ENCODE assay signal across 33 cellular contexts in the genomic region with DNA sequence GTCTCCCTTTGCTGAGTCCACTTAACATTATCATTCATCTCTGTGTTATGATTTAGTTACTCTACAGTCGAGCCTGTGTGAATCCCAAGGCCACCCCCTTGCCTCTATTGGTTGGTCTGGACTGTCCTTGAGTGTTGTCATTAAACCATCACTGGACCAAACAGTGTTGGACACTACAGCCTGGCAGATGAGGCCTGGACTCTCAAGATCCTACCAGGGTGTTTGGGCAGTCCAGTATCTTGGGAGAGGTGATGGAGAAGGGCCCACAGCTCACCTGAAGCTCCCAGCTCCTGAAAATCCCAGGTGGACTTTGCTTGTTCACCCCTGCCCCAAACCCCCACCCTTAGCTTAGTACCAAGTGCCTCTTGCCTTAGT. TPM values are rescaled to one million over a fixed set of nuclear protein-coding genes. Genes with fewer than 3 reads are reported as not detected.
A peak's percentile ranks its signal among the peaks of the same experiment; 100 is the strongest.
DNase-seq lines count a peak whose midpoint lies in the region; ATAC-seq, FAIRE-seq and TF ChIP-seq lines count a peak whose summit lies in the region.
"Had no signal": no experiment of that assay in that cellular context is flagged by ENCODE, and none has a peak within 500 bp of the region (broad histone marks: within the 10 kb centered on the region; RNA-seq: fewer than 3 reads in every experiment).

No MANE protein-coding gene starts in this region.

- H3K4me2 ChIP-seq in K562 (ENCODE audit: insufficient read depth, low read length), result no peak overlapping the region
- H3K4me2 ChIP-seq: KMS-11 had no signal

- TF ChIP-seq RAD21 in K562 (CRISPR knock-in tag; conservative IDR thresholded peaks at IDR 0.05 in 1 of 2, IDR thresholded peaks at IDR 0.05 in 1 of 2), result no peak

- peak overlapping the region; percentile 77 for H3K4me3 Mint-ChIP-seq in neural crest cell
- H3K4me3 Mint-ChIP-seq: activated CD4-positive, alpha-beta T cell treated with anti-CD3 and anti-CD28 coated beads, Interleukin-2, amount 10 ng/mL, durations not matched to agents 7 days and 5 days; activated T-cell treated with anti-CD3 and anti-CD28 coated beads, Interleukin-2, amount 50 U/mL, for 72 hours; CD8-positive, alpha-beta T cell had no signal

- H3K4me3 ChIP-seq in K562 (no peak overlapping the region), left lung (no peak overlapping the region)
- H3K4me3 ChIP-seq: lower lobe of right lung, mucosa of descending colon, thyroid gland, vagina had no signal

- peaks cover 5% of the 10 kb centered on the region for H3K9me1 ChIP-seq in K562 (ENCODE audit: control insufficient read depth, insufficient read depth, low read length)

- WGBS in K562 (ENCODE audit: insufficient coverage, low coverage, missing lambda C conversion rate), result 15% methylated on average over 1 of the region's 1 CpG

- H3K27ac Mint-ChIP-seq in neural crest cell (ENCODE audit: unreplicated experiment), result no peak overlapping the region
- H3K27ac Mint-ChIP-seq: activated CD4-positive, alpha-beta T cell treated with anti-CD3 and anti-CD28 coated beads, Interleukin-2, amount 10 ng/mL, durations not matched to agents 7 days and 5 days; activated T-cell treated with anti-CD3 and anti-CD28 coated beads, Interleukin-2, amount 50 U/mL, for 72 hours; CD8-positive, alpha-beta T cell had no signal

- CTCF ChIA-PET in K562 (lab: Yijun Ruan, JAX; ENCODE audit: low intra/inter-chr PET ratio), result no interaction called here

- TF ChIP-seq EP300 in K562 (IDR thresholded peaks at IDR 0.05; ENCODE audit: low read length), result no peak

- no peaks in the 10 kb centered on the region for H3K27me3 ChIP-seq in K562 (ENCODE audit: control insufficient read depth in 2 of 2, insufficient read depth in 2 of 2, low read length in 2 of 2)
- no peaks in the 10 kb centered on the region for H3K27me3 ChIP-seq in left lung
- H3K27me3 ChIP-seq: thyroid gland, vagina had no signal

- peak; percentile 61 for DNase-seq in activated effector memory CD4-positive, alpha-beta T cell treated with anti-CD3 and anti-CD28 coated beads, Interleukin-2, amount 50 U/mL, for 16 hours
- no peak for DNase-seq in activated effector memory CD4-positive, alpha-beta T cell treated with Interleukin-2 at 50 U/mL for 16 hours
- DNase-seq in GM12891 (ENCODE audit: insufficient read length, low spot score) (no peak), K562 (ENCODE audit: extremely low read depth in 1 of 4, low spot score in 3 of 4) (no peak), neural crest cell (ENCODE audit: low read depth, low spot score) (no peak), left lung (no peak), AG08395 (ENCODE audit: low spot score) (no peak), omental fat pad (ENCODE audit: low spot score) (no peak)
- DNase-seq: activated CD4-positive, alpha-beta T cell treated with anti-CD3 and anti-CD28 coated beads, Interleukin-2, amount 10 ng/mL, durations not matched to agents 7 days and 5 days; activated naive CD4-positive, alpha-beta T cell treated with anti-CD3 and anti-CD28 coated beads, Interleukin-2, amount 50 U/mL, for 16 hours; activated T-cell treated with anti-CD3 and anti-CD28 coated beads, Interleukin-2, amount 50 U/mL, for 72 hours; anterior cingulate cortex; CD8-positive, alpha-beta T cell; DMS 273 treated with DMSO at 0.1 percent for 48 hours; effector CD4-positive, alpha-beta T cell; EL; H7; hippocampal formation; lower lobe of right lung; mucosa of descending colon; NCI-H1436 treated with DMSO at 0.1 percent for 48 hours; NCI-H226; NCI-H748 treated with DMSO at 0.1 percent for 48 hours; right cardiac atrium; SHP77 treated with DMSO at 0.1 percent for 48 hours; stimulated activated CD4-positive, alpha-beta T cell treated with anti-CD3 and anti-CD28 coated beads, Interleukin-1b, Interleukin-23, amount 100 ng/mL, for 48 hours; thyroid gland; WERI-Rb-1 had no signal

- peak; percentile 37; the same call in 1 of the 2 replicates for TF ChIP-seq POLR2A in GM12891 (IDR thresholded peaks at IDR 0.05; ENCODE audit: low read depth, low read length)
- TF ChIP-seq POLR2A in K562 (conservative IDR thresholded peaks at IDR 0.05), result peak; percentile 2; the same call in 1 of the 2 replicates

- H3K9ac ChIP-seq in K562 (ENCODE audit: insufficient read depth in 1 of 2, low read depth in 2 of 2, low read length in 2 of 2), result no peak overlapping the region
- H3K9ac ChIP-seq: KMS-11 had no signal

- no TSS peak for BruUV-seq in K562 (replicated peaks; lab: Mats Ljungman, UMichigan)

- ATAC-seq in K562 (peak; percentile 3), left lung (no peak), omental fat pad (ENCODE audit: low FRiP score) (no peak)
- ATAC-seq: activated T-cell treated with anti-CD3 and anti-CD28 coated beads, Interleukin-2, amount 50 U/mL, for 72 hours; CD8-positive, alpha-beta T cell; lower lobe of right lung; mucosa of descending colon; Panc1; right cardiac atrium had no signal

- in situ Hi-C loops in K562 (cut with MboI), result no loop called here

- H3K9me3 Mint-ChIP-seq in neural crest cell, result no peaks in the 10 kb centered on the region
- H3K9me3 Mint-ChIP-seq: activated CD4-positive, alpha-beta T cell treated with anti-CD3 and anti-CD28 coated beads, Interleukin-2, amount 10 ng/mL, durations not matched to agents 7 days and 5 days; activated T-cell treated with anti-CD3 and anti-CD28 coated beads, Interleukin-2, amount 50 U/mL, for 72 hours; CD8-positive, alpha-beta T cell had no signal

- H3K36me3 Mint-ChIP-seq in neural crest cell (ENCODE audit: low read depth), result peaks cover 47% of the 10 kb centered on the region

- peaks cover 29% of the 10 kb centered on the region for H4K20me1 ChIP-seq in K562 (replicated peaks; ENCODE audit: control insufficient read depth, insufficient read depth, low read length)

- H3K4me1 ChIP-seq in K562 (replicated peaks in 1 of 2; ENCODE audit: control insufficient read depth in 2 of 2, insufficient read depth in 2 of 2, low read length in 2 of 2) (peaks cover 23 to 54% of the 10 kb centered on the region in 2 experiments), left lung (peaks cover 23 to 44% of the 10 kb centered on the region in 2 donors)

- TF ChIP-seq CTCF in K562 (IDR thresholded peaks at IDR 0.05 in 2 of 3, conservative IDR thresholded peaks at IDR 0.05 in 1 of 3; ENCODE audit: insufficient read depth in 2 of 3, low read depth in 1 of 3, low read length in 3 of 3), result no peak
- TF ChIP-seq CTCF in neural crest cell (conservative IDR thresholded peaks at IDR 0.05), result no peak
- TF ChIP-seq CTCF in left lung (IDR thresholded peaks at IDR 0.05), result no peak
- TF ChIP-seq CTCF in omental fat pad (IDR thresholded peaks at IDR 0.05), result no peak

- H2AFZ ChIP-seq in K562 (ENCODE audit: low read depth, low read length), result no peak overlapping the region

- H3K27ac ChIP-seq in K562 (ENCODE audit: extremely low read depth, low read depth, low read length) (no peak overlapping the region), left lung (no peak overlapping the region)
- H3K27ac ChIP-seq: epithelial cell of prostate, KMS-11, lower lobe of right lung, thyroid gland, vagina, WERI-Rb-1 had no signal

- H3K36me3 ChIP-seq in K562 (ENCODE audit: control insufficient read depth, insufficient read depth, low read length), result peaks cover 86% of the 10 kb centered on the region
- H3K36me3 ChIP-seq in left lung, result peaks cover 0 to 83% of the 10 kb centered on the region in 2 donors

- H3K27me3 Mint-ChIP-seq in neural crest cell (ENCODE audit: low read depth), result peaks cover 33% of the 10 kb centered on the region
- H3K27me3 Mint-ChIP-seq: activated CD4-positive, alpha-beta T cell treated with anti-CD3 and anti-CD28 coated beads, Interleukin-2, amount 10 ng/mL, durations not matched to agents 7 days and 5 days had no signal

- peaks cover 53% of the 10 kb centered on the region for H3K4me1 Mint-ChIP-seq in neural crest cell

- no peaks in the 10 kb centered on the region for H3K9me3 ChIP-seq in K562 (replicated peaks; ENCODE audit: control insufficient read depth, insufficient read depth, low read depth, low read length)
- H3K9me3 ChIP-seq in left lung, result no peaks in the 10 kb centered on the region
- H3K9me3 ChIP-seq: lower lobe of right lung, mucosa of descending colon, thyroid gland, vagina had no signal

- POLR2A ChIA-PET in K562 (lab: Yijun Ruan, JAX), result no interaction called here

- FAIRE-seq in GM12891 (lab: Jason Lieb, UNC) (no peak), K562 (lab: Jason Lieb, UNC) (no peak)
- FAIRE-seq: colon had no signal

- intact Hi-C loops in K562 (cut with micrococcal nuclease), result no loop called here
- intact Hi-C loops in left lung (cut with DNase I), result no loop called here

- peaks cover 50% of the 10 kb centered on the region for H3K79me2 ChIP-seq in K562 (ENCODE audit: control insufficient read depth, insufficient read depth, low read length)

RNA-seq across cellular contexts. Expression of gene CHMP2A, which starts 3.8 kb away (rescaled TPM):
- 146 TPM for polyA plus RNA-seq in GM12891 (2012; ENCODE audit: low read depth, missing spikeins)
- 34.9 and 55.0 TPM in 2 replicates for total RNA-seq in K562 (2011; cell fraction: chromatin; rRNA removed; ENCODE audit: low replicate concordance)
- total RNA-seq in K562 (2011; cell fraction: nucleolus; rRNA removed), result 42.5 and 47.5 TPM in 2 replicates
- total RNA-seq in K562 (2011; cell fraction: nucleoplasm; rRNA removed), result 36.2 and 43.3 TPM in 2 replicates
- total RNA-seq in K562 (2014; rRNA removed) (127 and 142 TPM in 2 replicates), K562 (2014; rRNA removed; fragmentation: Illumina TruSeq; extraction: Trizol) (49.3 and 58.4 TPM in 2 replicates), K562 (2015; rRNA removed; fragmentation: Illumina TruSeq; extraction: Trizol) (86.9 and 87.2 TPM in 2 replicates), K562 (2021) (88.4 and 89.8 TPM in 2 replicates), neural crest cell (61.6 and 64.6 TPM in 2 replicates), left lung (100 to 1,000 TPM; 107 to 120 TPM), omental fat pad (100 to 1,000 TPM in 2 of 4 donors, 10 to 100 TPM in 2; 87.0 to 115 (median 99.6) TPM)
- polyA plus RNA-seq in K562 (2011; rRNA removed) (81.7 and 86.7 TPM in 2 replicates), K562 (2014; fragmentation: Illumina TruSeq; extraction: Trizol) (110 and 112 TPM in 2 replicates), K562 (2014; fragmentation: Nextera tagmentation; extraction: Ambion mirVana) (10 to 100 TPM; 57.6 to 71.1 TPM), K562 (2014; rRNA removed) (154 and 159 TPM in 2 replicates)
- 111 and 116 TPM in 2 replicates for polyA plus RNA-seq in K562 (2011; cell fraction: cytosol; rRNA removed)
- 72.3 and 77.4 TPM in 2 replicates for polyA plus RNA-seq in K562 (2011; cell fraction: nucleus; rRNA removed)
- polyA plus RNA-seq in K562 (2012), result 122 and 150 TPM in 2 replicates
- 162 and 173 TPM in 2 replicates for polyA minus RNA-seq in K562 (2011; rRNA and poly(A)+ RNA removed)
- 59.5 and 70.2 TPM in 2 replicates for polyA minus RNA-seq in K562 (2011; cell fraction: cytosol; rRNA and poly(A)+ RNA removed)
- 15.3 and 24.0 TPM in 2 replicates for polyA minus RNA-seq in K562 (2011; cell fraction: nucleus; rRNA and poly(A)+ RNA removed)

RNA-seq across cellular contexts. Expression of gene TRIM28, which starts 7.2 kb away (rescaled TPM):
- polyA plus RNA-seq in GM12891 (2012; ENCODE audit: low read depth, missing spikeins), result 367 TPM
- 526 and 1,695 TPM in 2 replicates for total RNA-seq in K562 (2011; cell fraction: chromatin; rRNA removed; ENCODE audit: low replicate concordance)
- total RNA-seq in K562 (2011; cell fraction: nucleolus; rRNA removed), result 1,048 and 1,300 TPM in 2 replicates
- 609 and 709 TPM in 2 replicates for total RNA-seq in K562 (2011; cell fraction: nucleoplasm; rRNA removed)
- 779 and 1,386 TPM in 2 replicates for total RNA-seq in K562 (2014; rRNA removed)
- 358 and 467 TPM in 2 replicates for total RNA-seq in K562 (2014; rRNA removed; fragmentation: Illumina TruSeq; extraction: Trizol)
- total RNA-seq in K562 (2015; rRNA removed; fragmentation: Illumina TruSeq; extraction: Trizol), result 523 and 570 TPM in 2 replicates
- 752 and 797 TPM in 2 replicates for total RNA-seq in K562 (2021)
- 434 and 1,024 TPM in 2 replicates for polyA plus RNA-seq in K562 (2011; rRNA removed)
- polyA plus RNA-seq in K562 (2011; cell fraction: cytosol; rRNA removed), result 553 and 1,059 TPM in 2 replicates
- polyA plus RNA-seq in K562 (2011; cell fraction: nucleus; rRNA removed), result 1,513 and 2,015 TPM in 2 replicates
- 1,261 and 1,407 TPM in 2 replicates for polyA plus RNA-seq in K562 (2012)
- polyA plus RNA-seq in K562 (2014; fragmentation: Illumina TruSeq; extraction: Trizol), result 640 and 764 TPM in 2 replicates
- 10 to 100 TPM; 12.1 to 29.3 TPM for polyA plus RNA-seq in K562 (2014; fragmentation: Nextera tagmentation; extraction: Ambion mirVana)
- 490 and 541 TPM in 2 replicates for polyA plus RNA-seq in K562 (2014; rRNA removed)
- polyA minus RNA-seq in K562 (2011; rRNA and poly(A)+ RNA removed), result 826 and 1,247 TPM in 2 replicates
- 1,076 and 1,289 TPM in 2 replicates for polyA minus RNA-seq in K562 (2011; cell fraction: cytosol; rRNA and poly(A)+ RNA removed)
- 406 and 505 TPM in 2 replicates for polyA minus RNA-seq in K562 (2011; cell fraction: nucleus; rRNA and poly(A)+ RNA removed)
- 964 and 1,000 TPM in 2 replicates for total RNA-seq in neural crest cell
- total RNA-seq in left lung, result 100 to 1,000 TPM; 231 to 261 TPM
- 100 to 1,000 TPM; 151 to 238 (median 166) TPM for total RNA-seq in omental fat pad

RNA-seq across cellular contexts. Expression of gene UBE2M, which starts 7.3 kb away (rescaled TPM):
- polyA plus RNA-seq in GM12891 (2012; ENCODE audit: low read depth, missing spikeins), result 61.5 TPM
- total RNA-seq in K562 (2011; cell fraction: chromatin; rRNA removed; ENCODE audit: low replicate concordance), result 47.2 and 87.3 TPM in 2 replicates
- total RNA-seq in K562 (2011; cell fraction: nucleolus; rRNA removed), result 77.7 and 87.6 TPM in 2 replicates
- total RNA-seq in K562 (2011; cell fraction: nucleoplasm; rRNA removed), result 51.2 and 56.4 TPM in 2 replicates
- 101 and 139 TPM in 2 replicates for total RNA-seq in K562 (2014; rRNA removed)
- 79.2 and 81.1 TPM in 2 replicates for total RNA-seq in K562 (2014; rRNA removed; fragmentation: Illumina TruSeq; extraction: Trizol)
- total RNA-seq in K562 (2015; rRNA removed; fragmentation: Illumina TruSeq; extraction: Trizol), result 85.7 and 86.5 TPM in 2 replicates
- total RNA-seq in K562 (2021), result 127 and 131 TPM in 2 replicates
- polyA plus RNA-seq in K562 (2011; rRNA removed), result 92.0 and 117 TPM in 2 replicates
- polyA plus RNA-seq in K562 (2011; cell fraction: cytosol; rRNA removed), result 81.3 and 96.5 TPM in 2 replicates
- polyA plus RNA-seq in K562 (2011; cell fraction: nucleus; rRNA removed), result 119 and 126 TPM in 2 replicates
- polyA plus RNA-seq in K562 (2012), result 112 and 160 TPM in 2 replicates
- polyA plus RNA-seq in K562 (2014; fragmentation: Illumina TruSeq; extraction: Trizol), result 137 and 163 TPM in 2 replicates
- 1 to 10 TPM in 1 of 2 experiments, under 1 TPM in 1; 0.92 to 1.5 TPM for polyA plus RNA-seq in K562 (2014; fragmentation: Nextera tagmentation; extraction: Ambion mirVana)
- polyA plus RNA-seq in K562 (2014; rRNA removed), result 84.8 and 96.4 TPM in 2 replicates
- 69.1 and 92.2 TPM in 2 replicates for polyA minus RNA-seq in K562 (2011; rRNA and poly(A)+ RNA removed)
- 57.2 and 68.0 TPM in 2 replicates for polyA minus RNA-seq in K562 (2011; cell fraction: cytosol; rRNA and poly(A)+ RNA removed)
- 15.5 and 29.4 TPM in 2 replicates for polyA minus RNA-seq in K562 (2011; cell fraction: nucleus; rRNA and poly(A)+ RNA removed)
- 113 and 119 TPM in 2 replicates for total RNA-seq in neural crest cell
- total RNA-seq in left lung, result 10 to 100 TPM; 54.9 to 83.4 TPM
- total RNA-seq in omental fat pad, result 10 to 100 TPM; 19.4 to 26.2 (median 23.3) TPM

RNA-seq across cellular contexts. Expression of gene MZF1, which starts 22.0 kb away (rescaled TPM):
- polyA plus RNA-seq in GM12891 (2012; ENCODE audit: low read depth, missing spikeins), result 7.4 TPM
- total RNA-seq in K562 (2011; cell fraction: chromatin; rRNA removed; ENCODE audit: low replicate concordance), result 118 and 203 TPM in 2 replicates
- total RNA-seq in K562 (2011; cell fraction: nucleolus; rRNA removed), result 122 and 125 TPM in 2 replicates
- total RNA-seq in K562 (2011; cell fraction: nucleoplasm; rRNA removed), result 136 and 199 TPM in 2 replicates
- total RNA-seq in K562 (2014; rRNA removed) (11.5 and 13.3 TPM in 2 replicates), K562 (2014; rRNA removed; fragmentation: Illumina TruSeq; extraction: Trizol) (5.7 and 6.5 TPM in 2 replicates), K562 (2015; rRNA removed; fragmentation: Illumina TruSeq; extraction: Trizol) (7.2 and 8.3 TPM in 2 replicates), K562 (2021) (18.8 and 19.8 TPM in 2 replicates), neural crest cell (40.5 and 43.3 TPM in 2 replicates), left lung (10 to 100 TPM; 29.6 to 33.7 TPM), omental fat pad (10 to 100 TPM; 15.8 to 32.5 (median 22.1) TPM)
- polyA plus RNA-seq in K562 (2011; rRNA removed) (17.0 and 25.4 TPM in 2 replicates), K562 (2014; fragmentation: Illumina TruSeq; extraction: Trizol) (13.4 and 15.1 TPM in 2 replicates), K562 (2014; fragmentation: Nextera tagmentation; extraction: Ambion mirVana) (1 to 10 TPM in 1 of 2 experiments, under 1 TPM in 1; 0.31 to 1.6 TPM), K562 (2014; rRNA removed) (28.2 and 29.3 TPM in 2 replicates)
- polyA plus RNA-seq in K562 (2011; cell fraction: cytosol; rRNA removed), result 15.8 and 20.8 TPM in 2 replicates
- polyA plus RNA-seq in K562 (2011; cell fraction: nucleus; rRNA removed), result 140 and 224 TPM in 2 replicates
- polyA plus RNA-seq in K562 (2012), result 14.1 and 31.8 TPM in 2 replicates
- 7.8 and 8.5 TPM in 2 replicates for polyA minus RNA-seq in K562 (2011; rRNA and poly(A)+ RNA removed)
- polyA minus RNA-seq in K562 (2011; cell fraction: cytosol; rRNA and poly(A)+ RNA removed), result 5.7 and 10.1 TPM in 2 replicates
- polyA minus RNA-seq in K562 (2011; cell fraction: nucleus; rRNA and poly(A)+ RNA removed), result 27.2 and 29.3 TPM in 2 replicates

RNA-seq across cellular contexts. Expression of gene ZBTB45, which starts 31.5 kb away (rescaled TPM):
- 6.1 TPM for polyA plus RNA-seq in GM12891 (2012; ENCODE audit: low read depth, missing spikeins)
- total RNA-seq in K562 (2011; cell fraction: chromatin; rRNA removed; ENCODE audit: low replicate concordance), result 5.0 and 18.1 TPM in 2 replicates
- 20.8 and 21.2 TPM in 2 replicates for total RNA-seq in K562 (2011; cell fraction: nucleolus; rRNA removed)
- total RNA-seq in K562 (2011; cell fraction: nucleoplasm; rRNA removed), result 9.8 and 10.9 TPM in 2 replicates
- total RNA-seq in K562 (2014; rRNA removed) (7.2 and 7.8 TPM in 2 replicates), K562 (2014; rRNA removed; fragmentation: Illumina TruSeq; extraction: Trizol) (0.32 and 0.58 TPM in 2 replicates), K562 (2015; rRNA removed; fragmentation: Illumina TruSeq; extraction: Trizol) (2.2 and 2.7 TPM in 2 replicates), K562 (2021) (14.0 and 16.1 TPM in 2 replicates), neural crest cell (24.1 and 27.3 TPM in 2 replicates), left lung (10 to 100 TPM; 12.7 to 17.7 TPM), omental fat pad (10 to 100 TPM in 1 of 4 donors, 1 to 10 TPM in 3; 4.6 to 10.2 (median 8.4) TPM)
- polyA plus RNA-seq in K562 (2011; rRNA removed) (1.4 and 4.0 TPM in 2 replicates), K562 (2014; fragmentation: Illumina TruSeq; extraction: Trizol) (1.8 and 4.7 TPM in 2 replicates), K562 (2014; fragmentation: Nextera tagmentation; extraction: Ambion mirVana) (under 1 TPM; 0.08 to 0.13 TPM), K562 (2014; rRNA removed) (5.8 and 6.8 TPM in 2 replicates)
- polyA plus RNA-seq in K562 (2011; cell fraction: cytosol; rRNA removed), result 3.6 and 10.4 TPM in 2 replicates
- polyA plus RNA-seq in K562 (2011; cell fraction: nucleus; rRNA removed), result 7.2 and 14.2 TPM in 2 replicates
- 11.7 TPM in 2 replicates for polyA plus RNA-seq in K562 (2012)
- polyA minus RNA-seq in K562 (2011; rRNA and poly(A)+ RNA removed), result 1.9 and 2.0 TPM in 2 replicates
- 5.1 and 6.6 TPM in 2 replicates for polyA minus RNA-seq in K562 (2011; cell fraction: cytosol; rRNA and poly(A)+ RNA removed)
- polyA minus RNA-seq in K562 (2011; cell fraction: nucleus; rRNA and poly(A)+ RNA removed), result 10.7 and 11.2 TPM in 2 replicates
